Comparison of ENCODE assay signal across 1 cellular context in the genomic region with DNA sequence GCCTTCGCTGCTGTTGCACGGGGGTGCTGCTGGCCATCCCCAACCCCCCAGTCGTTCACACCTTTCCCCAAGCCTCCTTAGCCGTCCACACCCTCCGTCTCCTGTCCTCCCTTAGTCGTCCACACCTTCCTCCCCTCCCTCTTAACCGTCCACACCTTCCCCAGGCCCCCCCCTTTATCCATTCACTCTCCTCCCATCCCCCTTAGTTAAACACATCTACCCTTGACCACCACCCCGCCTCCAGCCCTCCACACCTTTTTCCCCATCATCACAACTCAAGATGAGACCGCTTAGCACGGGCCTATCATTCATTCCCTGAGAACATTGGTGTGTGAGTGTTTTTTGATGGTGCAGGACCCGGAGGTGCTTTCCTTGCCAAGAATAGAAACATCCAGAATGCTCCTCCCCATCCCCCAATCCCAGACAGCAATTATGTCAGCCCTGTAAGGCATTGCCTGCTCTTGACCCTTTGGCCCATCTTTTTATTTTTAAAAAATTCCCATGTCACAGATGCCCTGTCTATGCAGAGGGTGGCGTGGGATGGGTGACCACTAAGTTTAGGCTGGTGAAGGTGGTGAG.
TF ChIP-seq lines count a peak whose summit lies in the region.

No MANE protein-coding gene starts in this region.

TF ChIP-seq in IMR-90, 13 proteins besides CTCF, POLR2A, EP300 and RAD21 (continued from another document):
- no peak for TF ChIP-seq FOS (IDR thresholded peaks at IDR 0.05; ENCODE audit: low read depth, low read length)
- TF ChIP-seq NFE2L2 (IDR thresholded peaks at IDR 0.05; ENCODE audit: low read depth, low read length) = no peak
- TF ChIP-seq RCOR1 (IDR thresholded peaks at IDR 0.05; ENCODE audit: insufficient replicate concordance, low read length) = no peak
- no peak for TF ChIP-seq MAZ (IDR thresholded peaks at IDR 0.05; ENCODE audit: borderline replicate concordance, low read depth, low read length)
- TF ChIP-seq BHLHE40 (IDR thresholded peaks at IDR 0.05; ENCODE audit: low read depth, low read length) = no peak
- no peak for TF ChIP-seq MXI1 (IDR thresholded peaks at IDR 0.05; ENCODE audit: borderline replicate concordance, low read depth, low read length)
- TF ChIP-seq RFX5 (IDR thresholded peaks at IDR 0.05; ENCODE audit: low read depth, low read length) = no peak
